8 cellular contexts compared by ENCODE assay signal in genomic region chr14:61321385-61322010, GRCh38. TPM values are rescaled to one million over a fixed set of nuclear protein-coding genes. Genes with fewer than 3 reads are reported as not detected.
DNase-seq lines count a peak whose midpoint lies in the region; ATAC-seq lines count a peak whose summit lies in the region.

TSS of gene PRKCH (plus strand) at chr14:61321579. CDS start at chr14:61322102, 523 bp downstream.

- CTCF ChIA-PET in activated CD4-positive, alpha-beta memory T cell treated with anti-CD3 and anti-CD28 coated beads for 36 hours (lab: Charles Lee) = interaction anchor here (0.6 to 2.0 kb wide), 12 partner anchors 9 to 156 kb away, joined by 3 to 7 read pairs (median 3); partner anchors contain the start of gene TMEM30B

- H3K27me3 Mint-ChIP-seq in activated CD4-positive, alpha-beta memory T cell treated with anti-CD3 and anti-CD28 coated beads for 36 hours = no peaks in the 10 kb centered on the region

- no peaks in the 10 kb centered on the region for H3K9me3 Mint-ChIP-seq in activated CD4-positive, alpha-beta memory T cell treated with anti-CD3 and anti-CD28 coated beads for 36 hours

- H2AK5ac ChIP-seq in mesenchymal stem cell (ENCODE audit: low read length, severe bottlenecking) = no peak within 1 kb of the TSS

- H2BK5ac ChIP-seq in mesenchymal stem cell (ENCODE audit: low read depth, low read length, poor library complexity, severe bottlenecking) = no peak within 1 kb of the TSS

- peak within 1 kb of the TSS; percentile 59 for H3K4me2 ChIP-seq in mesenchymal stem cell (ENCODE audit: low read length, poor library complexity, severe bottlenecking)

- H3K9ac ChIP-seq in ES-I3 (ENCODE audit: low read depth, low read length) (peak within 1 kb of the TSS; percentile 83), mesenchymal stem cell (ENCODE audit: low read length) (peak within 1 kb of the TSS; percentile 45)

- peak within 1 kb of the TSS; percentile 20 for H2AFZ ChIP-seq in mesenchymal stem cell (ENCODE audit: low read depth, low read length)

- no peaks in the 10 kb centered on the region for H3K9me3 ChIP-seq in ES-I3 (ENCODE audit: control insufficient read depth, insufficient read depth, low read length)
- H3K9me3 ChIP-seq in effector memory CD4-positive, alpha-beta T cell (ENCODE audit: control insufficient read depth, low read length) = no peaks in the 10 kb centered on the region
- peaks cover 5% of the 10 kb centered on the region for H3K9me3 ChIP-seq in mesenchymal stem cell (ENCODE audit: control insufficient read depth, low read length)

- no peaks in the 10 kb centered on the region for H3K79me1 ChIP-seq in mesenchymal stem cell (replicated peaks; ENCODE audit: low read length, poor library complexity, severe bottlenecking)

- peak within 1 kb of the TSS; percentile 99 for H3K4me3 Mint-ChIP-seq in activated CD4-positive, alpha-beta memory T cell treated with anti-CD3 and anti-CD28 coated beads for 36 hours

- peak within 1 kb of the TSS; percentile 93 for H3K27ac Mint-ChIP-seq in activated CD4-positive, alpha-beta memory T cell treated with anti-CD3 and anti-CD28 coated beads for 36 hours

- H2BK120ac ChIP-seq in mesenchymal stem cell (ENCODE audit: low read depth, low read length) = no peak within 1 kb of the TSS

- no peak within 1 kb of the TSS for H4K8ac ChIP-seq in mesenchymal stem cell (ENCODE audit: low read length)

- no peak within 1 kb of the TSS for H2BK15ac ChIP-seq in mesenchymal stem cell (ENCODE audit: low read depth, poor library complexity, severe bottlenecking)

- intact Hi-C loops in activated CD4-positive, alpha-beta memory T cell treated with anti-CD3 and anti-CD28 coated beads for 36 hours (cut with micrococcal nuclease) = loop anchor here (2.0 kb wide), 1 partner anchor 25 kb away; no protein-coding TSS in a partner anchor

- H3K4ac ChIP-seq in mesenchymal stem cell (ENCODE audit: low read depth in 1 of 2, low read length in 2 of 2) = no peak within 1 kb of the TSS

- no peak within 1 kb of the TSS for H3K23ac ChIP-seq in mesenchymal stem cell (ENCODE audit: low read length in 2 of 2)

- DNase-seq in NCI-H2196 treated with DMSO at 0.1 percent for 48 hours (lab: John Stamatoyannopoulos, UW; ENCODE audit: unreplicated experiment) (peak; percentile 77), mesenchymal stem cell (peak; percentile 17)
- DNase-seq in activated CD4-positive, alpha-beta memory T cell treated with anti-CD3 and anti-CD28 coated beads for 36 hours = peak; percentile 90
- peak; percentile 73 to 80 (median 74) for DNase-seq in effector memory CD4-positive, alpha-beta T cell
- DNase-seq in stimulated activated CD8-positive, alpha-beta memory T cell treated with anti-CD3 and anti-CD28 coated beads, Interleukin-12 subunit alpha, Interleukin-12 subunit beta, amount 100 ng/mL, for 4 hours (ENCODE audit: low read depth) = peak; percentile 75

- H3K36me3 ChIP-seq in ES-I3 (ENCODE audit: insufficient read depth, low read length) (no peaks in the 10 kb centered on the region), mesenchymal stem cell (ENCODE audit: control insufficient read depth in 1 of 2, insufficient read depth in 2 of 2, low read depth in 1 of 2, low read length in 2 of 2) (no peaks in the 10 kb centered on the region)
- no peaks in the 10 kb centered on the region for H3K36me3 ChIP-seq in effector memory CD4-positive, alpha-beta T cell (ENCODE audit: control insufficient read depth, insufficient read depth, low read length)

- no peak within 1 kb of the TSS for H3K18ac ChIP-seq in mesenchymal stem cell (ENCODE audit: low read depth in 1 of 2, low read length in 2 of 2)

- no peaks in the 10 kb centered on the region for H3K27me3 ChIP-seq in effector memory CD4-positive, alpha-beta T cell (replicated peaks; ENCODE audit: control insufficient read depth, insufficient read depth, low read length, poor library complexity, severe bottlenecking)
- peaks cover 18 to 83% of the 10 kb centered on the region in 2 experiments for H3K27me3 ChIP-seq in mesenchymal stem cell (ENCODE audit: control insufficient read depth in 1 of 2, insufficient read depth in 1 of 2, low read length in 2 of 2)

- WGBS in mesenchymal stem cell = under 1% methylated on average over 51 of the region's 66 CpGs

- peak within 1 kb of the TSS; percentile 95 for H3K4me3 ChIP-seq in effector memory CD4-positive, alpha-beta T cell (ENCODE audit: insufficient read depth, low read depth, low read length, poor library complexity, severe bottlenecking)
- H3K4me3 ChIP-seq in mesenchymal stem cell (ENCODE audit: insufficient read depth in 1 of 2, low read depth in 1 of 2, low read length in 2 of 2) = peak within 1 kb of the TSS; percentile 66 to 76

- ATAC-seq in HG02642 (IDR thresholded peaks at IDR 0.05; ENCODE audit: poor library complexity, unreplicated experiment) (peak; percentile 73), GM21515 (IDR thresholded peaks at IDR 0.05; ENCODE audit: unreplicated experiment) (no peak)

- H3K14ac ChIP-seq in mesenchymal stem cell (ENCODE audit: low read length in 2 of 2) = no peak within 1 kb of the TSS

- POLR2A ChIA-PET in activated CD4-positive, alpha-beta memory T cell treated with anti-CD3 and anti-CD28 coated beads for 36 hours (lab: Charles Lee) = interaction anchor here (1.0 to 5.2 kb wide), 12 partner anchors 11 to 373 kb away, joined by 3 to 67 read pairs (median 4); partner anchors contain the start of gene HIF1A

- H3K4me1 ChIP-seq in ES-I3 (ENCODE audit: insufficient read depth, low read length) (no peaks in the 10 kb centered on the region), mesenchymal stem cell (ENCODE audit: control insufficient read depth, insufficient read depth, low read depth, low read length) (peaks cover 12% of the 10 kb centered on the region)
- peaks cover 5% of the 10 kb centered on the region for H3K4me1 ChIP-seq in effector memory CD4-positive, alpha-beta T cell (ENCODE audit: control insufficient read depth, insufficient read depth, low read length, poor library complexity, severe bottlenecking)

- H2BK12ac ChIP-seq in mesenchymal stem cell (ENCODE audit: low read length in 2 of 2) = no peak within 1 kb of the TSS

- H3K27ac ChIP-seq in effector memory CD4-positive, alpha-beta T cell (ENCODE audit: insufficient read depth, low read length, poor library complexity, severe bottlenecking) = peak within 1 kb of the TSS; percentile 90
- no peak within 1 kb of the TSS for H3K27ac ChIP-seq in mesenchymal stem cell (ENCODE audit: low read length, poor library complexity, severe bottlenecking)

- peaks cover 34% of the 10 kb centered on the region for H3K36me3 Mint-ChIP-seq in activated CD4-positive, alpha-beta memory T cell treated with anti-CD3 and anti-CD28 coated beads for 36 hours

- H3K4me1 Mint-ChIP-seq in activated CD4-positive, alpha-beta memory T cell treated with anti-CD3 and anti-CD28 coated beads for 36 hours (ENCODE audit: low read depth) = peaks cover 24% of the 10 kb centered on the region

- H4K91ac ChIP-seq in mesenchymal stem cell (ENCODE audit: low read length) = no peak within 1 kb of the TSS

RNA-seq across cellular contexts. Expression of gene PRKCH, which starts in this region (rescaled TPM):
- 100 to 1,000 TPM; 142 to 147 TPM for total RNA-seq in activated CD4-positive, alpha-beta memory T cell treated with anti-CD3 and anti-CD28 coated beads for 36 hours
- 0.58 TPM for polyA plus RNA-seq in mesenchymal stem cell (2013, experiment 1 of 2)
- 0.30 TPM for polyA plus RNA-seq in mesenchymal stem cell (2013, experiment 2 of 2)

Comparison
In these comparisons a context has a peak if more than half of its experiments do, and no peak if none do; other contexts are left out.
1. DNase-seq: peak in every context shown above with its lines; median percentile 90 in activated CD4-positive, alpha-beta memory T cell treated with anti-CD3 and anti-CD28 coated beads for 36 hours; 77 in NCI-H2196 treated with DMSO at 0.1 percent for 48 hours; 75 in stimulated activated CD8-positive, alpha-beta memory T cell treated with anti-CD3 and anti-CD28 coated beads, Interleukin-12 subunit alpha, Interleukin-12 subunit beta, amount 100 ng/mL, for 4 hours; 74 in effector memory CD4-positive, alpha-beta T cell; 17 in mesenchymal stem cell.